In genomic region chr6:29989211-29989610, GRCh38 we compare ENCODE assay signal across 18 cellular contexts. TPM values are rescaled to one million over a fixed set of nuclear protein-coding genes. Genes with fewer than 3 reads are reported as not detected.
DNase-seq lines count a peak whose midpoint lies in the region; FAIRE-seq and TF ChIP-seq lines count a peak whose summit lies in the region.
"Had no signal": no experiment of that assay in that cellular context is flagged by ENCODE, and none has a peak within 500 bp of the region (broad histone marks: within the 10 kb centered on the region; RNA-seq: fewer than 3 reads in every experiment).

No MANE protein-coding gene starts in this region.

- H2BK5ac ChIP-seq in mesenchymal stem cell (ENCODE audit: low read depth, low read length, poor library complexity, severe bottlenecking) = no peak overlapping the region

- H3K4me3 ChIP-seq in mesenchymal stem cell (ENCODE audit: insufficient read depth in 1 of 2, low read depth in 1 of 2, low read length in 2 of 2) = no peak overlapping the region
- H3K4me3 ChIP-seq: A549, BLaER1, HAP-1 had no signal

- no peaks in the 10 kb centered on the region for H3K9me3 Mint-ChIP-seq in chondrocyte (ENCODE audit: low read depth)
- H3K9me3 Mint-ChIP-seq: CD8-positive, alpha-beta memory T cell had no signal

- H2AFZ ChIP-seq in mesenchymal stem cell (ENCODE audit: low read depth, low read length) = no peak overlapping the region

- no peak overlapping the region for H2BK12ac ChIP-seq in mesenchymal stem cell (ENCODE audit: low read length in 2 of 2)

- H3K23ac ChIP-seq in mesenchymal stem cell (ENCODE audit: low read length in 2 of 2) = no peak overlapping the region

- peak overlapping the region; percentile 78 for H3K27ac Mint-ChIP-seq in chondrocyte (ENCODE audit: unreplicated experiment)
- H3K27ac Mint-ChIP-seq: CD8-positive, alpha-beta memory T cell had no signal

- H3K36me3 Mint-ChIP-seq in chondrocyte (ENCODE audit: low read depth) = peaks cover 4% of the 10 kb centered on the region

- no peak overlapping the region for H3K4me3 Mint-ChIP-seq in chondrocyte (ENCODE audit: unreplicated experiment)
- H3K4me3 Mint-ChIP-seq: CD8-positive, alpha-beta memory T cell had no signal

- no peak overlapping the region for H3K14ac ChIP-seq in mesenchymal stem cell (ENCODE audit: low read length in 2 of 2)

- no peak overlapping the region for H2BK15ac ChIP-seq in mesenchymal stem cell (ENCODE audit: low read depth, poor library complexity, severe bottlenecking)

- H3K27me3 ChIP-seq in mesenchymal stem cell (ENCODE audit: control insufficient read depth in 1 of 2, insufficient read depth in 1 of 2, low read length in 2 of 2) = peaks cover 4 to 33% of the 10 kb centered on the region in 2 experiments
- H3K27me3 ChIP-seq: BLaER1 had no signal

- DNase-seq in EH (ENCODE audit: low read depth) (peak; percentile 44), LHCN-M2 (ENCODE audit: low read depth) (peak; percentile 52), chondrocyte (ENCODE audit: low spot score) (no peak), mesenchymal stem cell (peak; percentile 58), D721Med (ENCODE audit: insufficient read length, low spot score) (no peak), C1 segment of cervical spinal cord (lab: John Stamatoyannopoulos, UW) (no peak), cerebellar nuclear complex (lab: John Stamatoyannopoulos, UW) (no peak)
- DNase-seq: CD8-positive, alpha-beta memory T cell; Kasumi-1; NCI-H1105 treated with DMSO at 0.1 percent for 48 hours; NCI-H1694 treated with DMSO at 0.1 percent for 48 hours; NCI-H748 treated with DMSO at 0.1 percent for 48 hours; NK-92 treated with Interleukin-12 subunit alpha and Interleukin-12 subunit beta, amount 100 ng/mL, for 24 hours; Right ventricle myocardium superior had no signal

- no peak overlapping the region for H2BK120ac ChIP-seq in mesenchymal stem cell (ENCODE audit: low read depth, low read length)

- TF ChIP-seq CTCF in chondrocyte (IDR thresholded peaks at IDR 0.05) (no peak), D721Med (IDR thresholded peaks at IDR 0.05; ENCODE audit: insufficient read depth, missing control alignments) (no peak)

- H3K4me1 ChIP-seq in mesenchymal stem cell (ENCODE audit: control insufficient read depth, insufficient read depth, low read depth, low read length) = no peaks in the 10 kb centered on the region
- H3K4me1 ChIP-seq: A549 had no signal

- peaks cover 5% of the 10 kb centered on the region for H3K4me1 Mint-ChIP-seq in chondrocyte (ENCODE audit: low read depth)
- H3K4me1 Mint-ChIP-seq: CD8-positive, alpha-beta memory T cell had no signal

- H3K9me3 ChIP-seq in mesenchymal stem cell (ENCODE audit: control insufficient read depth, low read length) = no peaks in the 10 kb centered on the region
- H3K9me3 ChIP-seq: A549, BLaER1, HAP-1 had no signal

- no peak overlapping the region for H3K4ac ChIP-seq in mesenchymal stem cell (ENCODE audit: low read depth in 1 of 2, low read length in 2 of 2)

- H3K27ac ChIP-seq in mesenchymal stem cell (ENCODE audit: low read length, poor library complexity, severe bottlenecking) = peak overlapping the region; percentile 60
- H3K27ac ChIP-seq: A549, BLaER1 had no signal

- H3K27me3 Mint-ChIP-seq in chondrocyte (ENCODE audit: low read depth) = peaks cover 15% of the 10 kb centered on the region

- no peaks in the 10 kb centered on the region for H3K79me1 ChIP-seq in mesenchymal stem cell (replicated peaks; ENCODE audit: low read length, poor library complexity, severe bottlenecking)

- H3K9ac ChIP-seq in mesenchymal stem cell (ENCODE audit: low read length) = no peak overlapping the region
- H3K9ac ChIP-seq: BLaER1 had no signal

- H4K91ac ChIP-seq in mesenchymal stem cell (ENCODE audit: low read length) = no peak overlapping the region

- no peak overlapping the region for H2AK5ac ChIP-seq in mesenchymal stem cell (ENCODE audit: low read length, severe bottlenecking)

- no peak for FAIRE-seq in D721Med (lab: Jason Lieb, UNC)
- FAIRE-seq: A549, RCC 7860 had no signal

- no peak overlapping the region for H4K8ac ChIP-seq in mesenchymal stem cell (ENCODE audit: low read length)

- no CpG with 5 or more reads among the region's 2 CpGs for WGBS in mesenchymal stem cell

- H3K18ac ChIP-seq in mesenchymal stem cell (ENCODE audit: low read depth in 1 of 2, low read length in 2 of 2) = no peak overlapping the region

- no peaks in the 10 kb centered on the region for H3K36me3 ChIP-seq in mesenchymal stem cell (ENCODE audit: control insufficient read depth in 1 of 2, insufficient read depth in 2 of 2, low read depth in 1 of 2, low read length in 2 of 2)
- H3K36me3 ChIP-seq: BLaER1, HAP-1 had no signal

- H3K4me2 ChIP-seq in mesenchymal stem cell (ENCODE audit: low read length, poor library complexity, severe bottlenecking) = no peak overlapping the region
- H3K4me2 ChIP-seq: A549, BLaER1 had no signal

RNA-seq across cellular contexts. Expression of gene HLA-A, which starts 46.9 kb away (rescaled TPM):
- total RNA-seq in LHCN-M2 (2014; rRNA removed) (412 and 438 TPM in 2 replicates), chondrocyte (110 to 191 TPM (median 187 TPM) in 3 replicates)
- polyA plus RNA-seq in LHCN-M2 (2012) = 309 TPM
- 501 TPM for polyA plus RNA-seq in mesenchymal stem cell (2013, experiment 1 of 2)
- 521 TPM for polyA plus RNA-seq in mesenchymal stem cell (2013, experiment 2 of 2)

Comparison
In these comparisons a context has a peak if more than half of its experiments do, and no peak if none do; other contexts are left out.
1. DNase-seq: peak in EH (single experiment), LHCN-M2 (single experiment) and mesenchymal stem cell (single experiment); none in chondrocyte (single experiment), D721Med (single experiment), C1 segment of cervical spinal cord (0 of 14) and cerebellar nuclear complex (0 of 2).